In the genomic region with DNA sequence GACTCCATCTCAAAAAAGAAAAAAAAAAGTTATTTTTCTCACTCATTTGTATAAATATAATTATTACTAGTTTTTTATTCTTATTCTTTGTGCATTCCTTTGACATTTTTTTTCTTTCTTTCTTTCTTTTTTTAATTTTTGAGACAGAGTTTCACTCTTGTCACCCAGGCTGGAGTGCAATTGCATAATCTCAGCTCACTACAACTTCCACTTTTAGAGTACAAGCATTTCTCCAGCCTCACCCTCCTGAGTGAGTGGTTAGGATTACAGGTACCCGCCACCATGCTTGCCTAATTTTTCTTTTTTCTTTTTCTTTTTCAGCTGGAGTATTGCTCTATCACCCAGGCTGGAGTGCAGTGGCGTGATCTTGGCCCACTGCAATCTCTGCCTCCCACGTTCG, we compare ENCODE assay signal across 16 cellular contexts.
"Had no signal": no experiment of that assay in that cellular context is flagged by ENCODE, and none has a peak within 500 bp of the region (broad histone marks: within the 10 kb centered on the region; RNA-seq: fewer than 3 reads in every experiment).

No MANE protein-coding gene starts in this region.

- H3K27me3 ChIP-seq: ovary, tibial artery, uterus had no signal

- H3K27me3 Mint-ChIP-seq: activated naive CD8-positive, alpha-beta T cell had no signal

- DNase-seq: activated CD4-positive, alpha-beta T cell treated with anti-CD3 and anti-CD28 coated beads, Interleukin-2, amount 50 U/mL, for 4 hours; cerebellar nuclear complex; cortex of kidney; erythroblast; foreskin melanocyte; hypothalamus; left ventricle myocardium inferior; ovary; psoas muscle; right cardiac atrium; stimulated activated CD4-positive, alpha-beta T cell treated with anti-CD3 and anti-CD28 coated beads, Interleukin-2, amount 100 ng/mL, for 24 hours; stimulated activated naive CD4-positive, alpha-beta T cell treated with Interleukin-2 at 50 U/mL for 16 hours; substantia nigra; tibial artery; uterus had no signal

- H3K9me3 ChIP-seq: left ventricle myocardium inferior, ovary, psoas muscle, tibial artery, uterus had no signal

- H3K36me3 Mint-ChIP-seq: activated naive CD8-positive, alpha-beta T cell had no signal

- H3K4me1 ChIP-seq: left ventricle myocardium inferior, psoas muscle, tibial artery, uterus had no signal

- H3K27ac Mint-ChIP-seq: activated naive CD8-positive, alpha-beta T cell had no signal

- H3K36me3 ChIP-seq: left ventricle myocardium inferior, ovary, tibial artery, uterus had no signal

- H3K4me3 ChIP-seq: left ventricle myocardium inferior, ovary, psoas muscle, tibial artery, uterus had no signal

- ATAC-seq: psoas muscle, right cardiac atrium had no signal

- H3K4me3 Mint-ChIP-seq: activated naive CD8-positive, alpha-beta T cell had no signal

- H3K27ac ChIP-seq: left ventricle myocardium inferior, ovary, psoas muscle, tibial artery, uterus had no signal
